ENCODE assay signal across 9 cellular contexts in genomic region chr16:10039220-10040096, GRCh38.
DNase-seq lines count a peak whose midpoint lies in the region; ATAC-seq, FAIRE-seq and TF ChIP-seq lines count a peak whose summit lies in the region.
"Had no signal": no experiment of that assay in that cellular context is flagged by ENCODE, and none has a peak within 500 bp of the region (broad histone marks: within the 10 kb centered on the region; RNA-seq: fewer than 3 reads in every experiment).

No MANE protein-coding gene starts in this region.

- DNase-seq in GM06990 (ENCODE audit: extremely low read depth, insufficient read length), result peak; percentile 36
- DNase-seq in RWPE2 (ENCODE audit: low spot score), result no peak
- peak; percentile 31 for DNase-seq in left ventricle myocardium superior
- no peak for DNase-seq in small intestine
- no peak for DNase-seq in activated T-cell treated with anti-CD3 and anti-CD28 coated beads, Interleukin-2, amount 50 U/mL, for 4 hours

- H3K9ac ChIP-seq in rectal smooth muscle tissue (ENCODE audit: low read length), result no peak overlapping the region

- H3K27ac ChIP-seq in RWPE2 (ENCODE audit: poor library complexity, severe bottlenecking) (no peak overlapping the region), rectal smooth muscle tissue (ENCODE audit: low read depth, low read length) (no peak overlapping the region), small intestine (ENCODE audit: low read depth in 1 of 2, low read length in 1 of 2) (no peak overlapping the region)

- no peaks in the 10 kb centered on the region for H3K9me3 Mint-ChIP-seq in activated T-cell treated with anti-CD3 and anti-CD28 coated beads, Interleukin-2, amount 50 U/mL, for 4 hours

- intact Hi-C loops in left ventricle myocardium superior (cut with micrococcal nuclease), result no loop called here

- H3K9me3 ChIP-seq in RWPE2 (ENCODE audit: severe bottlenecking) (no peaks in the 10 kb centered on the region), small intestine (ENCODE audit: control insufficient read depth, low read depth) (no peaks in the 10 kb centered on the region)

- H3K36me3 Mint-ChIP-seq in activated T-cell treated with anti-CD3 and anti-CD28 coated beads, Interleukin-2, amount 50 U/mL, for 4 hours (ENCODE audit: insufficient read depth), result no peaks in the 10 kb centered on the region

- ATAC-seq in RWPE2 (ENCODE audit: low read depth), result peak; percentile 83
- peak; percentile 83 for ATAC-seq in left ventricle myocardium superior
- ATAC-seq in activated T-cell treated with anti-CD3 and anti-CD28 coated beads, Interleukin-2, amount 50 U/mL, for 4 hours, result no peak
- ATAC-seq in GM18867 (IDR thresholded peaks at IDR 0.05; ENCODE audit: unreplicated experiment), result no peak
- ATAC-seq in GM21423 (IDR thresholded peaks at IDR 0.05; ENCODE audit: unreplicated experiment), result no peak
- ATAC-seq: HCT116 had no signal

- peaks cover 3% of the 10 kb centered on the region for H3K4me1 Mint-ChIP-seq in activated T-cell treated with anti-CD3 and anti-CD28 coated beads, Interleukin-2, amount 50 U/mL, for 4 hours (ENCODE audit: low read depth)

- H3K36me3 ChIP-seq in GM06990 (ENCODE audit: control insufficient read depth, insufficient read depth, low read length) (no peaks in the 10 kb centered on the region), RWPE2 (ENCODE audit: low read depth) (no peaks in the 10 kb centered on the region), rectal smooth muscle tissue (ENCODE audit: control insufficient read depth, insufficient read depth, low read length) (no peaks in the 10 kb centered on the region), small intestine (ENCODE audit: control insufficient read depth in 2 of 2, insufficient read depth in 2 of 2, low read length in 2 of 2) (no peaks in the 10 kb centered on the region)

- H3K4me3 Mint-ChIP-seq in activated T-cell treated with anti-CD3 and anti-CD28 coated beads, Interleukin-2, amount 50 U/mL, for 4 hours, result no peak overlapping the region

- H3K27me3 ChIP-seq in GM06990 (replicated peaks; ENCODE audit: control insufficient read depth, insufficient read depth, low read length) (no peaks in the 10 kb centered on the region), RWPE2 (ENCODE audit: insufficient read depth, poor library complexity, severe bottlenecking) (no peaks in the 10 kb centered on the region), rectal smooth muscle tissue (ENCODE audit: control insufficient read depth, insufficient read depth, low read length) (no peaks in the 10 kb centered on the region), small intestine (ENCODE audit: control insufficient read depth in 2 of 2, insufficient read depth in 2 of 2, low read length in 2 of 2) (no peaks in the 10 kb centered on the region)

- H3K4me1 ChIP-seq in RWPE2 (ENCODE audit: insufficient read depth, poor library complexity, severe bottlenecking) (no peaks in the 10 kb centered on the region), rectal smooth muscle tissue (ENCODE audit: control insufficient read depth, insufficient read depth, low read length) (no peaks in the 10 kb centered on the region), small intestine (ENCODE audit: control insufficient read depth in 2 of 2, insufficient read depth in 1 of 2, low read depth in 1 of 2, low read length in 1 of 2) (no peaks in the 10 kb centered on the region)

- no peak for FAIRE-seq in small intestine (lab: Jason Lieb, UNC)

- H3K27me3 Mint-ChIP-seq in activated T-cell treated with anti-CD3 and anti-CD28 coated beads, Interleukin-2, amount 50 U/mL, for 4 hours (ENCODE audit: low read depth), result peaks cover 17% of the 10 kb centered on the region

- 10 to 15% (median 11%) methylated on average over 16 to 28 of the region's 28 CpGs for WGBS in small intestine, 3 donors

- TF ChIP-seq CTCF in GM06990 (IDR thresholded peaks at IDR 0.05; ENCODE audit: insufficient read depth, low read length, poor library complexity, severe bottlenecking) (no peak), RWPE2 (IDR thresholded peaks at IDR 0.05; ENCODE audit: poor library complexity, severe bottlenecking) (no peak)

- H3K4me3 ChIP-seq in GM06990 (replicated peaks; ENCODE audit: low read depth, low read length), result no peak overlapping the region
- no peak overlapping the region for H3K4me3 ChIP-seq in RWPE2 (ENCODE audit: severe bottlenecking)
- peak overlapping the region; percentile 57 for H3K4me3 ChIP-seq in rectal smooth muscle tissue (ENCODE audit: low read length)
- H3K4me3 ChIP-seq in small intestine (ENCODE audit: low read depth in 1 of 2, low read length in 2 of 2), result no peak overlapping the region

Comparison
In these comparisons a context has a peak if more than half of its experiments do, and no peak if none do; other contexts are left out.
1. DNase-seq: peak in GM06990 (single experiment) and left ventricle myocardium superior (single experiment); none in RWPE2 (single experiment), small intestine (single experiment) and activated T-cell treated with anti-CD3 and anti-CD28 coated beads, Interleukin-2, amount 50 U/mL, for 4 hours (single experiment).
2. ATAC-seq: peak in RWPE2 (single experiment) and left ventricle myocardium superior (single experiment); none in activated T-cell treated with anti-CD3 and anti-CD28 coated beads, Interleukin-2, amount 50 U/mL, for 4 hours (0 of 2), GM18867 (single experiment) and GM21423 (single experiment).